In genomic region chr16:30762991-30763725, GRCh38 we compare ENCODE assay signal across 9 cellular contexts. TPM values are rescaled to one million over a fixed set of nuclear protein-coding genes. Genes with fewer than 3 reads are reported as not detected.
DNase-seq lines count a peak whose midpoint lies in the region; ATAC-seq and TF ChIP-seq lines count a peak whose summit lies in the region.
"Had no signal": no experiment of that assay in that cellular context is flagged by ENCODE, and none has a peak within 500 bp of the region (broad histone marks: within the 10 kb centered on the region; RNA-seq: fewer than 3 reads in every experiment).

No MANE protein-coding gene starts in this region.

- peaks cover 9 to 26% of the 10 kb centered on the region in 2 donors for H3K4me1 ChIP-seq in muscle layer of duodenum (ENCODE audit: control insufficient read depth in 1 of 2, insufficient read depth in 2 of 2, low read length in 2 of 2)

- CTCF ChIA-PET in AG04450 (lab: Charles Lee), result interaction anchor here (0.6 to 1.0 kb wide), 2 partner anchors 51 to 138 kb away, joined by 3 to 5 read pairs; no protein-coding TSS in a partner anchor

- POLR2A ChIA-PET in AG04450 (lab: Yijun Ruan, JAX), result interaction anchor here (0.6 to 0.9 kb wide), 3 partner anchors 11 to 722 kb away, joined by 3 to 4 read pairs (median 3); partner anchors contain the start of gene ZNF629

- DNase-seq in AG04450 (ENCODE audit: low read depth, low spot score) (no peak), choroid plexus epithelial cell (ENCODE audit: low read depth) (no peak), globus pallidus (ENCODE audit: low spot score) (no peak), NK-92 (lab: John Stamatoyannopoulos, UW; ENCODE audit: unreplicated experiment) (no peak), NCI-H187 treated with DMSO at 0.1 percent for 48 hours (lab: John Stamatoyannopoulos, UW) (no peak)
- DNase-seq in Jurkat, Clone E6-1 (ENCODE audit: low read depth, low spot score), result no peak
- DNase-seq: central memory CD4-positive, alpha-beta T cell had no signal

- H3K27ac ChIP-seq in AG04450 (ENCODE audit: low read depth, low read length) (no peak overlapping the region), muscle layer of duodenum (ENCODE audit: low read length) (peak overlapping the region; percentile 92)

- no peaks in the 10 kb centered on the region for H3K27me3 ChIP-seq in AG04450 (ENCODE audit: control insufficient read depth, insufficient read depth, low read length)
- no peaks in the 10 kb centered on the region for H3K27me3 ChIP-seq in muscle layer of duodenum (ENCODE audit: low read depth, low read length)

- H3K4me3 ChIP-seq in AG04450 (ENCODE audit: low read depth, low read length) (peak overlapping the region; percentile 94), choroid plexus epithelial cell (ENCODE audit: low read depth, low read length) (peak overlapping the region; percentile 98), muscle layer of duodenum (ENCODE audit: low read depth in 1 of 2, low read length in 2 of 2) (peak overlapping the region; percentile 93 to 95)
- peak overlapping the region; percentile 75 for H3K4me3 ChIP-seq in Jurkat, Clone E6-1 (ENCODE audit: low read length)

- peaks cover 43 to 51% of the 10 kb centered on the region in 2 donors for H3K36me3 ChIP-seq in muscle layer of duodenum (ENCODE audit: control insufficient read depth in 1 of 2, insufficient read depth in 2 of 2, low read length in 2 of 2)

- TF ChIP-seq CTCF in AG04450 (IDR thresholded peaks at IDR 0.05; ENCODE audit: low read depth, low read length), result no peak
- TF ChIP-seq CTCF in choroid plexus epithelial cell (conservative IDR thresholded peaks at IDR 0.05; ENCODE audit: low read depth, low read length), result no peak

- no peaks in the 10 kb centered on the region; the same call in 1 of the 2 replicates for H3K9me3 ChIP-seq in AG04450 (ENCODE audit: control insufficient read depth, insufficient read depth, low read length)
- H3K9me3 ChIP-seq in muscle layer of duodenum (ENCODE audit: control insufficient read depth in 1 of 2, low read length in 2 of 2), result no peaks in the 10 kb centered on the region

- no peak for ATAC-seq in GM21423 (IDR thresholded peaks at IDR 0.05; ENCODE audit: unreplicated experiment)

RNA-seq across cellular contexts. Expression of gene RNF40, which starts 1.0 kb away (rescaled TPM):
- 66.8 and 75.5 TPM in 2 replicates for polyA plus RNA-seq in AG04450 (2011; rRNA removed)
- 108 and 117 TPM in 2 replicates for polyA minus RNA-seq in AG04450 (2011; rRNA and poly(A)+ RNA removed)
- 78.5 TPM for polyA plus RNA-seq in Jurkat, Clone E6-1 (2012; ENCODE audit: insufficient read depth, insufficient read length)

RNA-seq across cellular contexts. Expression of gene CFAP119, which starts 1.3 kb away (rescaled TPM):
- polyA plus RNA-seq in AG04450 (2011; rRNA removed), result 2.6 and 3.1 TPM in 2 replicates
- 1.9 and 3.6 TPM in 2 replicates for polyA minus RNA-seq in AG04450 (2011; rRNA and poly(A)+ RNA removed)
- polyA plus RNA-seq in Jurkat, Clone E6-1 (2012; ENCODE audit: insufficient read depth, insufficient read length), result 10.1 TPM

RNA-seq across cellular contexts. Expression of gene PHKG2, which starts 14.9 kb away (rescaled TPM):
- polyA plus RNA-seq in AG04450 (2011; rRNA removed), result 21.7 and 26.0 TPM in 2 replicates
- polyA minus RNA-seq in AG04450 (2011; rRNA and poly(A)+ RNA removed), result 18.6 and 28.5 TPM in 2 replicates
- 43.7 TPM for polyA plus RNA-seq in Jurkat, Clone E6-1 (2012; ENCODE audit: insufficient read depth, insufficient read length)

RNA-seq across cellular contexts. Expression of gene ZNF629, which starts 23.8 kb away (rescaled TPM):
- 5.1 and 8.0 TPM in 2 replicates for polyA plus RNA-seq in AG04450 (2011; rRNA removed)
- 9.5 and 9.9 TPM in 2 replicates for polyA minus RNA-seq in AG04450 (2011; rRNA and poly(A)+ RNA removed)
- 0.95 TPM for polyA plus RNA-seq in Jurkat, Clone E6-1 (2012; ENCODE audit: insufficient read depth, insufficient read length)
